20 cellular contexts compared by ENCODE assay signal in genomic region chr19:18987456-18987855, GRCh38. TPM values are rescaled to one million over a fixed set of nuclear protein-coding genes. Genes with fewer than 3 reads are reported as not detected.
"Had no signal": no experiment of that assay in that cellular context is flagged by ENCODE, and none has a peak within 500 bp of the region (broad histone marks: within the 10 kb centered on the region; RNA-seq: fewer than 3 reads in every experiment).

No MANE protein-coding gene starts in this region.

- H3K27ac ChIP-seq: adrenal gland, body of pancreas, esophagus muscularis mucosa, foreskin keratinocyte, gastrocnemius medialis, heart left ventricle had no signal

- H3K4me1 ChIP-seq: body of pancreas, foreskin keratinocyte, gastrocnemius medialis had no signal

- H3K9me3 ChIP-seq: adrenal gland, body of pancreas, esophagus muscularis mucosa, gastrocnemius medialis, heart left ventricle had no signal

- DNase-seq: activated CD4-positive, CD25-positive, alpha-beta regulatory T cell; activated CD4-positive, CD25-positive, alpha-beta regulatory T cell treated with anti-CD3 and anti-CD28 coated beads, Interleukin-2, amount 50 U/mL, for 72 hours; activated CD8-positive, alpha-beta memory T cell treated with anti-CD3 and anti-CD28 coated beads, Interleukin-2, amount 10 ng/mL, durations not matched to agents 7 days and 5 days; activated CD8-positive, alpha-beta memory T cell treated with anti-CD3 and anti-CD28 coated beads, Interleukin-2, amount 50 U/mL, for 4 hours; activated effector memory CD4-positive, alpha-beta T cell treated with anti-CD3 and anti-CD28 coated beads, Interleukin-2, amount 50 U/mL, for 16 hours; activated naive CD8-positive, alpha-beta T cell treated with anti-CD3 and anti-CD28 coated beads for 36 hours; activated T-cell treated with anti-CD3 and anti-CD28 coated beads, Interleukin-2, amount 50 U/mL, for 1 hour; cortex of kidney; effector CD4-positive, alpha-beta T cell; effector memory CD8-positive, alpha-beta T cell; T-helper 17 cell had no signal

- H3K4me3 ChIP-seq: adrenal gland, body of pancreas, esophagus muscularis mucosa, gastrocnemius medialis, heart left ventricle had no signal

- ATAC-seq: activated CD8-positive, alpha-beta T cell treated with anti-CD3 and anti-CD28 coated beads, Interleukin-2, amount 10 ng/mL, durations not matched to agents 7 days and 5 days had no signal

- H3K27me3 ChIP-seq: body of pancreas, foreskin keratinocyte had no signal

- FAIRE-seq: colon had no signal

RNA-seq across cellular contexts. Expression of gene HOMER3, which starts 46.4 kb away (rescaled TPM):
- total RNA-seq: activated CD8-positive, alpha-beta T cell treated with anti-CD3 and anti-CD28 coated beads, Interleukin-2, amount 10 ng/mL, durations not matched to agents 7 days and 5 days; activated naive CD4-positive, alpha-beta T cell treated with anti-CD3 and anti-CD28 coated beads for 36 hours; activated naive CD8-positive, alpha-beta T cell treated with anti-CD3 and anti-CD28 coated beads for 36 hours had no signal
